Comparison of ENCODE assay signal across 8 cellular contexts in the genomic region with DNA sequence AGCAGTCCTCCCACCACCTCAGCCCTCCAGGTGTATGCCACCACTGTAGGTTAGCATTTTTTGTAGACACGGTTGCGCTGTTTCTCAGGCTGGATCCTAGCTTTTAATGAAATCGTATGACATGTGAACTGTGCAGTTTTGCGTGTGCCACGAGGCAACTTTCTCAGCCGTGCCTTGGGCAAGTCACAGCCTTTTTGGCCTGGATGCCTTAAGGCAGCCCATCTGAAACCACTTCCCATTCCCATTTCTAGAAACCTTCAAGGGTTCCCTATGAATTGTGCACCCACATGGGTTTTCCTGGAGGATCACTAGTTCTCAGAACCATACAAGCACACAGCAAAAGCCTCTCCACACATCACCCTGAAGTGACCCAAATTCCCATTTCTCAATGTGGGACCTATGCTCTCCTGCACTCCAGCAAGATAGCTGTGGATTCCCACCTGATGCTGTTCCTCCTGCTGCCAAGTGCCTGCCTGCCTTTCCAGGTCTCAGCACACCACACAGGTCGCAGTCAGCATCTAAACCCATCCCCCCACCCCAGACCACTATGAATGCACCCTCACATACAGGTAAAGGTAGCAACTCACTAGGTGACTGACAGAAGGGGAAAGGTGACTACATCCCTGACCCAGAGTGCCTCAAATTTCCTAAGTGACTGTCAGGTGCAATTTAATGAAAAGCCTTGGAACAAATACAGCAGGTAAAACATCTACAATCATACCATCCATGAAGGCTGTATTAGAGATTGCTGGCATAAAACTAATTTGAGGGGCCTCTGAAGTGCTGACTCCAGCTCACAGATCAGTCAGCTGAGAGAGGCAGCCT. TPM values are rescaled to one million over a fixed set of nuclear protein-coding genes. Genes with fewer than 3 reads are reported as not detected.
A peak's percentile ranks its signal among the peaks of the same experiment; 100 is the strongest.
DNase-seq lines count a peak whose midpoint lies in the region; ATAC-seq lines count a peak whose summit lies in the region.

No MANE protein-coding gene starts in this region.

- CTCF ChIA-PET in activated naive CD4-positive, alpha-beta T cell treated with anti-CD3 and anti-CD28 coated beads for 36 hours (lab: Charles Lee), result interaction anchor here (0.6 to 1.5 kb wide), 5 partner anchors 19 to 897 kb away, joined by 3 to 8 read pairs (median 4); no protein-coding TSS in a partner anchor

- no peaks in the 10 kb centered on the region for H3K27me3 Mint-ChIP-seq in activated naive CD4-positive, alpha-beta T cell treated with anti-CD3 and anti-CD28 coated beads for 36 hours (ENCODE audit: low read depth)

- H3K4me1 Mint-ChIP-seq in activated naive CD4-positive, alpha-beta T cell treated with anti-CD3 and anti-CD28 coated beads for 36 hours (ENCODE audit: low read depth), result peaks cover 12% of the 10 kb centered on the region

- H3K36me3 Mint-ChIP-seq in activated naive CD4-positive, alpha-beta T cell treated with anti-CD3 and anti-CD28 coated beads, Interleukin-2, amount 50 U/mL, for 72 hours, result peaks cover 9 to 32% of the 10 kb centered on the region in 2 donors
- H3K36me3 Mint-ChIP-seq in activated naive CD4-positive, alpha-beta T cell treated with anti-CD3 and anti-CD28 coated beads for 36 hours (ENCODE audit: low read depth), result peaks cover 22% of the 10 kb centered on the region

- peak; percentile 4 to 7 for ATAC-seq in activated naive CD4-positive, alpha-beta T cell treated with anti-CD3 and anti-CD28 coated beads, Interleukin-2, amount 50 U/mL, for 72 hours
- ATAC-seq in esophagus mucosa (peak; percentile 12), HG02884 (IDR thresholded peaks at IDR 0.05; ENCODE audit: unreplicated experiment) (no peak)

- no peaks in the 10 kb centered on the region for H3K9me3 Mint-ChIP-seq in activated naive CD4-positive, alpha-beta T cell treated with anti-CD3 and anti-CD28 coated beads, Interleukin-2, amount 50 U/mL, for 72 hours
- no peaks in the 10 kb centered on the region for H3K9me3 Mint-ChIP-seq in activated naive CD4-positive, alpha-beta T cell treated with anti-CD3 and anti-CD28 coated beads for 36 hours

- no peak overlapping the region for H3K4me3 Mint-ChIP-seq in activated naive CD4-positive, alpha-beta T cell treated with anti-CD3 and anti-CD28 coated beads for 36 hours

- no peak for DNase-seq in activated naive CD4-positive, alpha-beta T cell treated with anti-CD3 and anti-CD28 coated beads, Interleukin-2, amount 50 U/mL, for 72 hours (ENCODE audit: low spot score in 2 of 2)
- no peak for DNase-seq in activated naive CD4-positive, alpha-beta T cell treated with anti-CD3 and anti-CD28 coated beads for 36 hours
- DNase-seq in OCI-M2 (lab: John Stamatoyannopoulos, UW; ENCODE audit: unreplicated experiment), result peak; percentile 51
- no peak for DNase-seq in 8988T
- DNase-seq in GF-D8 (lab: John Stamatoyannopoulos, UW), result no peak
- DNase-seq in AG08396 (ENCODE audit: low spot score), result no peak

- H3K27ac Mint-ChIP-seq in activated naive CD4-positive, alpha-beta T cell treated with anti-CD3 and anti-CD28 coated beads, Interleukin-2, amount 50 U/mL, for 72 hours, result no peak overlapping the region
- H3K27ac Mint-ChIP-seq in activated naive CD4-positive, alpha-beta T cell treated with anti-CD3 and anti-CD28 coated beads for 36 hours, result no peak overlapping the region

- intact Hi-C loops in activated naive CD4-positive, alpha-beta T cell treated with anti-CD3 and anti-CD28 coated beads for 36 hours (cut with micrococcal nuclease), result loop anchor here (1.0 kb wide), 2 partner anchors 56 to 435 kb away; no protein-coding TSS in a partner anchor

RNA-seq across cellular contexts. Expression of gene SNX5, which starts 28.8 kb away (rescaled TPM):
- total RNA-seq in activated naive CD4-positive, alpha-beta T cell treated with anti-CD3 and anti-CD28 coated beads, Interleukin-2, amount 50 U/mL, for 72 hours, result 100 to 1,000 TPM; 182 to 188 TPM
- 100 to 1,000 TPM; 228 to 237 TPM for total RNA-seq in activated naive CD4-positive, alpha-beta T cell treated with anti-CD3 and anti-CD28 coated beads for 36 hours
- total RNA-seq in esophagus mucosa, result 63.0 TPM

RNA-seq across cellular contexts. Expression of gene MGME1, which starts 29.0 kb away (rescaled TPM):
- 10 to 100 TPM; 31.9 to 33.9 TPM for total RNA-seq in activated naive CD4-positive, alpha-beta T cell treated with anti-CD3 and anti-CD28 coated beads, Interleukin-2, amount 50 U/mL, for 72 hours
- total RNA-seq in activated naive CD4-positive, alpha-beta T cell treated with anti-CD3 and anti-CD28 coated beads for 36 hours, result 10 to 100 TPM; 28.7 to 30.6 TPM
- total RNA-seq in esophagus mucosa, result 12.8 TPM
